40 cellular contexts compared by ENCODE assay signal in genomic region chr10:1665262-1665661, GRCh38.
"Had no signal": no experiment of that assay in that cellular context is flagged by ENCODE, and none has a peak within 500 bp of the region (broad histone marks: within the 10 kb centered on the region; RNA-seq: fewer than 3 reads in every experiment).

No MANE protein-coding gene starts in this region.

- H3K4me1 Mint-ChIP-seq: activated naive CD4-positive, alpha-beta T cell treated with anti-CD3 and anti-CD28 coated beads, Interleukin-2, amount 10 ng/mL, durations not matched to agents 7 days and 5 days; activated naive CD4-positive, alpha-beta T cell treated with anti-CD3 and anti-CD28 coated beads, Interleukin-2, amount 50 U/mL, for 24 hours; activated naive CD8-positive, alpha-beta T cell treated with anti-CD3 and anti-CD28 coated beads for 36 hours; activated naive CD8-positive, alpha-beta T cell treated with anti-CD3 and anti-CD28 coated beads, Interleukin-2, amount 10 ng/mL, durations not matched to agents 7 days and 5 days; activated T-helper 17 cell treated with anti-CD3 and anti-CD28 coated beads, Interleukin-2, amount 50 U/mL, for 72 hours; central memory CD8-positive, alpha-beta T cell had no signal

- H3K36me3 ChIP-seq: adrenal gland, ascending aorta, brain microvascular endothelial cell, breast epithelium, cardiac muscle cell had no signal

- ATAC-seq: activated naive CD4-positive, alpha-beta T cell treated with anti-CD3 and anti-CD28 coated beads, Interleukin-2, amount 50 U/mL, for 72 hours; activated naive CD8-positive, alpha-beta T cell treated with anti-CD3 and anti-CD28 coated beads, Interleukin-2, amount 50 U/mL, for 24 hours; activated T-cell treated with anti-CD3 and anti-CD28 coated beads, Interleukin-2, amount 50 U/mL, for 4 hours; activated T-cell treated with anti-CD3 and anti-CD28 coated beads, Interleukin-2, amount 50 U/mL, for 72 hours; activated T-helper 17 cell treated with anti-CD3 and anti-CD28 coated beads, Interleukin-2, amount 50 U/mL, for 72 hours; body of pancreas had no signal

- H3K27ac Mint-ChIP-seq: activated naive CD4-positive, alpha-beta T cell treated with anti-CD3 and anti-CD28 coated beads for 36 hours; activated naive CD4-positive, alpha-beta T cell treated with anti-CD3 and anti-CD28 coated beads, Interleukin-2, amount 10 ng/mL, durations not matched to agents 7 days and 5 days; activated naive CD4-positive, alpha-beta T cell treated with anti-CD3 and anti-CD28 coated beads, Interleukin-2, amount 50 U/mL, for 24 hours; activated naive CD4-positive, alpha-beta T cell treated with anti-CD3 and anti-CD28 coated beads, Interleukin-2, amount 50 U/mL, for 72 hours; activated naive CD8-positive, alpha-beta T cell; activated naive CD8-positive, alpha-beta T cell treated with anti-CD3 and anti-CD28 coated beads for 36 hours; activated naive CD8-positive, alpha-beta T cell treated with anti-CD3 and anti-CD28 coated beads, Interleukin-2, amount 10 ng/mL, durations not matched to agents 7 days and 5 days; activated naive CD8-positive, alpha-beta T cell treated with anti-CD3 and anti-CD28 coated beads, Interleukin-2, amount 50 U/mL, for 24 hours; activated T-cell treated with anti-CD3 and anti-CD28 coated beads, Interleukin-2, amount 50 U/mL, for 24 hours; activated T-cell treated with anti-CD3 and anti-CD28 coated beads, Interleukin-2, amount 50 U/mL, for 72 hours; activated T-helper 1 cell treated with anti-CD3 and anti-CD28 coated beads, Interleukin-12 subunit alpha, Interleukin-12 subunit beta, Interleukin-2, Interleukin-4 antibody, amounts not matched to agents 30 ng/mL and 10 ng/mL and 1 ng/mL, durations not matched to agents 14 hours and 24 hours and 36 hours; activated T-helper 17 cell treated with anti-CD3 and anti-CD28 coated beads, Interleukin-2, amount 50 U/mL, for 72 hours; activated T-helper 2 cell treated with anti-CD3 and anti-CD28 coated beads, Interferon-gamma antibody, Interleukin-2, Interleukin-4, amounts not matched to agents 10 μg/mL and 5 μg/mL and 100 μg/mL, durations not matched to agents 14 hours and 24 hours and 36 hours had no signal

- H3K27me3 Mint-ChIP-seq: activated naive CD8-positive, alpha-beta T cell treated with anti-CD3 and anti-CD28 coated beads, Interleukin-2, amount 10 ng/mL, durations not matched to agents 7 days and 5 days had no signal

- H3K4me3 Mint-ChIP-seq: activated naive CD4-positive, alpha-beta T cell treated with anti-CD3 and anti-CD28 coated beads for 36 hours; activated naive CD4-positive, alpha-beta T cell treated with anti-CD3 and anti-CD28 coated beads, Interleukin-2, amount 10 ng/mL, durations not matched to agents 7 days and 5 days; activated naive CD4-positive, alpha-beta T cell treated with anti-CD3 and anti-CD28 coated beads, Interleukin-2, amount 50 U/mL, for 24 hours; activated naive CD8-positive, alpha-beta T cell; activated naive CD8-positive, alpha-beta T cell treated with anti-CD3 and anti-CD28 coated beads for 36 hours; activated naive CD8-positive, alpha-beta T cell treated with anti-CD3 and anti-CD28 coated beads, Interleukin-2, amount 10 ng/mL, durations not matched to agents 7 days and 5 days; activated naive CD8-positive, alpha-beta T cell treated with anti-CD3 and anti-CD28 coated beads, Interleukin-2, amount 50 U/mL, for 24 hours; activated T-cell treated with anti-CD3 and anti-CD28 coated beads, Interleukin-2, amount 50 U/mL, for 24 hours; activated T-cell treated with anti-CD3 and anti-CD28 coated beads, Interleukin-2, amount 50 U/mL, for 4 hours; activated T-cell treated with anti-CD3 and anti-CD28 coated beads, Interleukin-2, amount 50 U/mL, for 72 hours; activated T-helper 1 cell treated with anti-CD3 and anti-CD28 coated beads, Interleukin-12 subunit alpha, Interleukin-12 subunit beta, Interleukin-2, Interleukin-4 antibody, amounts not matched to agents 30 ng/mL and 10 ng/mL and 1 ng/mL, durations not matched to agents 14 hours and 24 hours and 36 hours; activated T-helper 17 cell treated with anti-CD3 and anti-CD28 coated beads, Interleukin-2, amount 50 U/mL, for 72 hours; brain; central memory CD8-positive, alpha-beta T cell had no signal

- H3K9me3 Mint-ChIP-seq: activated naive CD4-positive, alpha-beta T cell treated with anti-CD3 and anti-CD28 coated beads for 36 hours; activated naive CD4-positive, alpha-beta T cell treated with anti-CD3 and anti-CD28 coated beads, Interleukin-2, amount 10 ng/mL, durations not matched to agents 7 days and 5 days; activated naive CD4-positive, alpha-beta T cell treated with anti-CD3 and anti-CD28 coated beads, Interleukin-2, amount 50 U/mL, for 24 hours; activated naive CD4-positive, alpha-beta T cell treated with anti-CD3 and anti-CD28 coated beads, Interleukin-2, amount 50 U/mL, for 72 hours; activated naive CD8-positive, alpha-beta T cell treated with anti-CD3 and anti-CD28 coated beads for 36 hours; activated naive CD8-positive, alpha-beta T cell treated with anti-CD3 and anti-CD28 coated beads, Interleukin-2, amount 10 ng/mL, durations not matched to agents 7 days and 5 days; activated naive CD8-positive, alpha-beta T cell treated with anti-CD3 and anti-CD28 coated beads, Interleukin-2, amount 50 U/mL, for 24 hours; activated T-cell treated with anti-CD3 and anti-CD28 coated beads, Interleukin-2, amount 50 U/mL, for 24 hours; activated T-cell treated with anti-CD3 and anti-CD28 coated beads, Interleukin-2, amount 50 U/mL, for 4 hours; activated T-cell treated with anti-CD3 and anti-CD28 coated beads, Interleukin-2, amount 50 U/mL, for 72 hours; activated T-helper 1 cell treated with anti-CD3 and anti-CD28 coated beads, Interleukin-12 subunit alpha, Interleukin-12 subunit beta, Interleukin-2, Interleukin-4 antibody, amounts not matched to agents 30 ng/mL and 10 ng/mL and 1 ng/mL, durations not matched to agents 14 hours and 24 hours and 36 hours; activated T-helper 17 cell treated with anti-CD3 and anti-CD28 coated beads, Interleukin-2, amount 50 U/mL, for 72 hours; activated T-helper 2 cell treated with anti-CD3 and anti-CD28 coated beads, Interferon-gamma antibody, Interleukin-2, Interleukin-4, amounts not matched to agents 10 μg/mL and 5 μg/mL and 100 μg/mL, durations not matched to agents 14 hours and 24 hours and 36 hours; central memory CD8-positive, alpha-beta T cell had no signal

- H3K27ac ChIP-seq: adrenal gland, ascending aorta, body of pancreas, brain microvascular endothelial cell, breast epithelium, cardiac muscle cell had no signal

- H3K9me3 ChIP-seq: adrenal gland, ascending aorta, body of pancreas had no signal

- H3K4me1 ChIP-seq: adrenal gland, ascending aorta, body of pancreas, breast epithelium had no signal

- H3K27me3 ChIP-seq: adrenal gland, ascending aorta, body of pancreas, brain microvascular endothelial cell, cardiac muscle cell had no signal

- H3K36me3 Mint-ChIP-seq: activated naive CD4-positive, alpha-beta T cell treated with anti-CD3 and anti-CD28 coated beads, Interleukin-2, amount 10 ng/mL, durations not matched to agents 7 days and 5 days; activated naive CD4-positive, alpha-beta T cell treated with anti-CD3 and anti-CD28 coated beads, Interleukin-2, amount 50 U/mL, for 24 hours; activated naive CD4-positive, alpha-beta T cell treated with anti-CD3 and anti-CD28 coated beads, Interleukin-2, amount 50 U/mL, for 72 hours; activated naive CD8-positive, alpha-beta T cell; activated naive CD8-positive, alpha-beta T cell treated with anti-CD3 and anti-CD28 coated beads for 36 hours; activated naive CD8-positive, alpha-beta T cell treated with anti-CD3 and anti-CD28 coated beads, Interleukin-2, amount 10 ng/mL, durations not matched to agents 7 days and 5 days; brain had no signal

- H3K4me3 ChIP-seq: adrenal gland, ascending aorta, body of pancreas, breast epithelium, cardiac muscle cell had no signal

- DNase-seq: activated effector memory CD4-positive, alpha-beta T cell treated with anti-CD3 and anti-CD28 coated beads, Interleukin-2, amount 50 U/mL, for 16 hours; activated effector memory CD4-positive, alpha-beta T cell treated with Interleukin-2 at 50 U/mL for 16 hours; activated gamma-delta T cell; activated gamma-delta T cell treated with Interleukin-2 at 50 U/mL for 16 hours; activated naive CD4-positive, alpha-beta T cell; activated naive CD4-positive, alpha-beta T cell treated with anti-CD3 and anti-CD28 coated beads for 36 hours; activated naive CD4-positive, alpha-beta T cell treated with anti-CD3 and anti-CD28 coated beads, Interleukin-2, amount 10 ng/mL, durations not matched to agents 7 days and 5 days; activated naive CD4-positive, alpha-beta T cell treated with anti-CD3 and anti-CD28 coated beads, Interleukin-2, amount 50 U/mL, for 16 hours; activated naive CD4-positive, alpha-beta T cell treated with Interleukin-2 at 50 U/mL for 16 hours; activated naive CD8-positive, alpha-beta T cell treated with anti-CD3 and anti-CD28 coated beads for 36 hours; activated naive CD8-positive, alpha-beta T cell treated with anti-CD3 and anti-CD28 coated beads, Interleukin-2, amount 10 ng/mL, durations not matched to agents 7 days and 5 days; activated naive CD8-positive, alpha-beta T cell treated with anti-CD3 and anti-CD28 coated beads, Interleukin-2, amount 50 U/mL, for 24 hours; activated T-cell treated with anti-CD3 and anti-CD28 coated beads for 4 hours; activated T-cell treated with anti-CD3 and anti-CD28 coated beads, Interleukin-2, amount 50 U/mL, for 1 hour; activated T-cell treated with anti-CD3 and anti-CD28 coated beads, Interleukin-2, amount 50 U/mL, for 24 hours; activated T-cell treated with anti-CD3 and anti-CD28 coated beads, Interleukin-2, amount 50 U/mL, for 4 hours; activated T-cell treated with anti-CD3 and anti-CD28 coated beads, Interleukin-2, amount 50 U/mL, for 48 hours; activated T-cell treated with anti-CD3 and anti-CD28 coated beads, Interleukin-2, amount 50 U/mL, for 72 hours; adrenal gland; amniotic stem cell; amygdala; aorta; body of pancreas; brain microvascular endothelial cell; caudate nucleus; central memory CD4-positive, alpha-beta T cell; cerebellar nuclear complex had no signal

- FAIRE-seq: astrocyte, bronchial epithelial cell had no signal
